17 cellular contexts compared by ENCODE assay signal in genomic region chr10:69497611-69498390, GRCh38. TPM values are rescaled to one million over a fixed set of nuclear protein-coding genes. Genes with fewer than 3 reads are reported as not detected.
DNase-seq lines count a peak whose midpoint lies in the region; ATAC-seq and TF ChIP-seq lines count a peak whose summit lies in the region.
"Had no signal": no experiment of that assay in that cellular context is flagged by ENCODE, and none has a peak within 500 bp of the region (broad histone marks: within the 10 kb centered on the region; RNA-seq: fewer than 3 reads in every experiment).

No MANE protein-coding gene starts in this region.

- POLR2A ChIA-PET in CD8-positive, alpha-beta memory T cell (lab: Charles Lee): no interaction called here
- POLR2A ChIA-PET in activated CD4-positive, alpha-beta memory T cell treated with anti-CD3 and anti-CD28 coated beads for 36 hours (lab: Charles Lee): no interaction called here

- no peaks in the 10 kb centered on the region for H3K36me3 ChIP-seq in CD8-positive, alpha-beta memory T cell (ENCODE audit: insufficient read depth, low read length)
- H3K36me3 ChIP-seq in gastroesophageal sphincter: peaks cover 0 to 18% of the 10 kb centered on the region in 2 donors
- H3K36me3 ChIP-seq in sigmoid colon: peaks cover 0 to 15% (median 5%) of the 10 kb centered on the region in 4 donors

- H3K27me3 ChIP-seq in CD8-positive, alpha-beta memory T cell (ENCODE audit: insufficient read depth, low read length, poor library complexity, severe bottlenecking): no peaks in the 10 kb centered on the region
- no peaks in the 10 kb centered on the region for H3K27me3 ChIP-seq in gastroesophageal sphincter
- no peaks in the 10 kb centered on the region for H3K27me3 ChIP-seq in sigmoid colon
- H3K27me3 ChIP-seq: testis had no signal

- DNase-seq in CD8-positive, alpha-beta memory T cell: peak in 1 of 5 donors; percentile 18
- peak; percentile 39 for DNase-seq in activated CD4-positive, alpha-beta memory T cell treated with anti-CD3 and anti-CD28 coated beads for 36 hours
- peak; percentile 66 for DNase-seq in sigmoid colon
- DNase-seq in activated T-cell treated with anti-CD3 and anti-CD28 coated beads, Interleukin-2, amount 50 U/mL, for 48 hours: no peak
- DNase-seq in NCI-H1048 (lab: John Stamatoyannopoulos, UW): no peak
- DNase-seq in GM10266 (ENCODE audit: extremely low spot score): no peak
- DNase-seq: activated naive CD8-positive, alpha-beta T cell treated with anti-CD3 and anti-CD28 coated beads, Interleukin-2, amount 50 U/mL, for 24 hours; DMS79; HCEC 1CT; NCI-H446; stimulated activated CD4-positive, alpha-beta T cell treated with anti-CD3 and anti-CD28 coated beads, Interleukin-12 subunit alpha, Interleukin-12 subunit beta, amount 100 ng/mL, for 4 hours; testis had no signal

- H3K9me3 ChIP-seq in CD8-positive, alpha-beta memory T cell (ENCODE audit: low read length): no peaks in the 10 kb centered on the region
- no peaks in the 10 kb centered on the region for H3K9me3 ChIP-seq in gastroesophageal sphincter
- H3K9me3 ChIP-seq in sigmoid colon: no peaks in the 10 kb centered on the region
- H3K9me3 ChIP-seq: testis had no signal

- peak overlapping the region in 7 of 8 donors; percentile 72 to 92 (median 84) for H3K27ac Mint-ChIP-seq in CD8-positive, alpha-beta memory T cell
- H3K27ac Mint-ChIP-seq in activated CD4-positive, alpha-beta memory T cell treated with anti-CD3 and anti-CD28 coated beads for 36 hours: no peak overlapping the region
- H3K27ac Mint-ChIP-seq: activated naive CD8-positive, alpha-beta T cell treated with anti-CD3 and anti-CD28 coated beads, Interleukin-2, amount 50 U/mL, for 24 hours; B cell had no signal

- no peaks in the 10 kb centered on the region for H3K27me3 Mint-ChIP-seq in CD8-positive, alpha-beta memory T cell
- no peaks in the 10 kb centered on the region for H3K27me3 Mint-ChIP-seq in activated CD4-positive, alpha-beta memory T cell treated with anti-CD3 and anti-CD28 coated beads for 36 hours
- H3K27me3 Mint-ChIP-seq: activated naive CD8-positive, alpha-beta T cell treated with anti-CD3 and anti-CD28 coated beads, Interleukin-2, amount 50 U/mL, for 24 hours; B cell had no signal

- no peaks in the 10 kb centered on the region for H3K9me3 Mint-ChIP-seq in CD8-positive, alpha-beta memory T cell
- no peaks in the 10 kb centered on the region for H3K9me3 Mint-ChIP-seq in activated CD4-positive, alpha-beta memory T cell treated with anti-CD3 and anti-CD28 coated beads for 36 hours
- H3K9me3 Mint-ChIP-seq: activated naive CD8-positive, alpha-beta T cell treated with anti-CD3 and anti-CD28 coated beads, Interleukin-2, amount 50 U/mL, for 24 hours had no signal

- H3K36me3 Mint-ChIP-seq in CD8-positive, alpha-beta memory T cell: no peaks in the 10 kb centered on the region
- H3K36me3 Mint-ChIP-seq in activated CD4-positive, alpha-beta memory T cell treated with anti-CD3 and anti-CD28 coated beads for 36 hours: no peaks in the 10 kb centered on the region

- TF ChIP-seq EP300 in gastroesophageal sphincter (IDR thresholded peaks at IDR 0.05) (no peak), sigmoid colon (IDR thresholded peaks at IDR 0.05) (no peak)

- peak overlapping the region in 3 of 7 donors; percentile 19 to 43 (median 29) for H3K4me3 Mint-ChIP-seq in CD8-positive, alpha-beta memory T cell
- H3K4me3 Mint-ChIP-seq in activated CD4-positive, alpha-beta memory T cell treated with anti-CD3 and anti-CD28 coated beads for 36 hours: no peak overlapping the region
- H3K4me3 Mint-ChIP-seq: activated naive CD8-positive, alpha-beta T cell treated with anti-CD3 and anti-CD28 coated beads, Interleukin-2, amount 50 U/mL, for 24 hours; B cell had no signal

- no peak overlapping the region for H3K27ac ChIP-seq in CD8-positive, alpha-beta memory T cell (ENCODE audit: low read depth, low read length)
- H3K27ac ChIP-seq in gastroesophageal sphincter: peak overlapping the region in 3 of 4 donors; percentile 83 to 84 (median 83)
- peak overlapping the region; percentile 82 to 93 (median 89) for H3K27ac ChIP-seq in sigmoid colon
- H3K27ac ChIP-seq: KMS-11, testis, VCaP had no signal

- TF ChIP-seq CTCF in gastroesophageal sphincter (IDR thresholded peaks at IDR 0.05) (no peak), sigmoid colon (IDR thresholded peaks at IDR 0.05) (no peak), GM10266 (IDR thresholded peaks at IDR 0.05; ENCODE audit: control insufficient read depth, insufficient read depth, low read depth, missing control alignments) (no peak)

- CTCF ChIA-PET in CD8-positive, alpha-beta memory T cell (lab: Charles Lee): interaction anchor here (1.8 kb wide), 1 partner anchor 9 kb away, joined by 6 read pairs; no protein-coding TSS in a partner anchor
- CTCF ChIA-PET in activated CD4-positive, alpha-beta memory T cell treated with anti-CD3 and anti-CD28 coated beads for 36 hours (lab: Charles Lee): interaction anchor here (1.3 to 3.9 kb wide), 2 partner anchors 17 to 47 kb away, joined by 4 to 11 read pairs; partner anchors contain the start of gene TSPAN15

- TF ChIP-seq POLR2A in gastroesophageal sphincter (IDR thresholded peaks at IDR 0.05): no peak
- TF ChIP-seq POLR2A in sigmoid colon (IDR thresholded peaks at IDR 0.05): no peak

- peaks cover 4% of the 10 kb centered on the region for H3K4me1 ChIP-seq in CD8-positive, alpha-beta memory T cell (ENCODE audit: insufficient read depth, low read length)
- H3K4me1 ChIP-seq in gastroesophageal sphincter (peaks cover 2 to 90% (median 9%) of the 10 kb centered on the region in 3 donors), sigmoid colon (peaks cover 0 to 81% (median 78%) of the 10 kb centered on the region in 4 donors)

- no peak for ATAC-seq in gastroesophageal sphincter
- ATAC-seq in esophagus mucosa: no peak
- ATAC-seq: activated naive CD8-positive, alpha-beta T cell treated with anti-CD3 and anti-CD28 coated beads, Interleukin-2, amount 50 U/mL, for 24 hours had no signal

- peaks cover 3 to 13% (median 7%) of the 10 kb centered on the region in 3 donors for H3K4me1 Mint-ChIP-seq in CD8-positive, alpha-beta memory T cell
- peaks cover 10% of the 10 kb centered on the region for H3K4me1 Mint-ChIP-seq in activated CD4-positive, alpha-beta memory T cell treated with anti-CD3 and anti-CD28 coated beads for 36 hours (ENCODE audit: low read depth)
- H3K4me1 Mint-ChIP-seq: activated naive CD8-positive, alpha-beta T cell treated with anti-CD3 and anti-CD28 coated beads, Interleukin-2, amount 50 U/mL, for 24 hours; B cell had no signal

- H3K4me3 ChIP-seq in CD8-positive, alpha-beta memory T cell (ENCODE audit: low read length): no peak overlapping the region
- no peak overlapping the region for H3K4me3 ChIP-seq in gastroesophageal sphincter
- H3K4me3 ChIP-seq in sigmoid colon: no peak overlapping the region
- H3K4me3 ChIP-seq: testis had no signal

- 58% methylated on average over 7 of the region's 11 CpGs; no CpG with 5 or more reads in 1 of the 2 donors for WGBS in gastroesophageal sphincter (ENCODE audit: low coverage in 1 of 2), 2 donors
- WGBS in sigmoid colon, 2 donors: 67 to 83% methylated on average over 11 of the region's 11 CpGs

- intact Hi-C loops in activated CD4-positive, alpha-beta memory T cell treated with anti-CD3 and anti-CD28 coated beads for 36 hours (cut with micrococcal nuclease): no loop called here
- intact Hi-C loops in sigmoid colon (cut with DNase I): no loop called here

RNA-seq across cellular contexts. Expression of gene TSPAN15, which starts 46.5 kb away (rescaled TPM):
- 1 to 10 TPM; 1.4 to 2.4 TPM for total RNA-seq in CD8-positive, alpha-beta memory T cell
- polyA plus RNA-seq in CD8-positive, alpha-beta memory T cell: 20.2 TPM
- 1 to 10 TPM; 2.5 to 3.1 TPM for total RNA-seq in activated CD4-positive, alpha-beta memory T cell treated with anti-CD3 and anti-CD28 coated beads for 36 hours
- total RNA-seq in gastroesophageal sphincter: 10 to 100 TPM; 51.9 to 66.7 (median 58.1) TPM
- total RNA-seq in sigmoid colon: 10 to 100 TPM; 55.4 to 76.4 (median 67.4) TPM
- polyA plus RNA-seq in sigmoid colon: 100 to 1,000 TPM in 1 of 3 donors, 10 to 100 TPM in 2; 43.0 to 100 (median 70.9) TPM
- 3.4 TPM for total RNA-seq in esophagus mucosa

Comparison
In these comparisons a context has a peak if more than half of its experiments do, and no peak if none do; other contexts are left out.
1. DNase-seq: peak in activated CD4-positive, alpha-beta memory T cell treated with anti-CD3 and anti-CD28 coated beads for 36 hours (single experiment) and sigmoid colon (single experiment); none in activated T-cell treated with anti-CD3 and anti-CD28 coated beads, Interleukin-2, amount 50 U/mL, for 48 hours (0 of 2), NCI-H1048 (single experiment) and GM10266 (single experiment).
2. RNA of gene TSPAN15, which starts 46.5 kb away (total RNA-seq): 55.4 to 76.4 TPM in sigmoid colon and 51.9 to 66.7 TPM in gastroesophageal sphincter; 3.4 TPM in esophagus mucosa (single experiment), 2.5 to 3.1 TPM in activated CD4-positive, alpha-beta memory T cell treated with anti-CD3 and anti-CD28 coated beads for 36 hours and 1.4 to 2.4 TPM in CD8-positive, alpha-beta memory T cell; every median in the first group is over 10 times any median in the second.